29 cellular contexts compared by ENCODE assay signal in genomic region chr13:110211046-110211445, GRCh38.
"Had no signal": no experiment of that assay in that cellular context is flagged by ENCODE, and none has a peak within 500 bp of the region (broad histone marks: within the 10 kb centered on the region; RNA-seq: fewer than 3 reads in every experiment).

No MANE protein-coding gene starts in this region.

- H3K4me1 ChIP-seq: pancreas, prostate gland had no signal

- FAIRE-seq: islet of Langerhans, pancreas had no signal

- H3K9me3 ChIP-seq: left ventricle myocardium inferior, neutrophil, pancreas, prostate gland, spleen, transverse colon, upper lobe of left lung, vagina had no signal

- H2AFZ ChIP-seq: neural progenitor cell had no signal

- H3K27ac Mint-ChIP-seq: immature natural killer cell; mesothelial cell of epicardium; naive B cell; natural killer cell; nephron progenitor cell; neural progenitor cell; stimulated activated effector memory CD8-positive, alpha-beta T cell treated with anti-CD3 and anti-CD28 coated beads, Interleukin-12 subunit alpha, Interleukin-12 subunit beta, amount 100 ng/mL, for 72 hours; stimulated activated naive CD8-positive, alpha-beta T cell treated with anti-CD3 and anti-CD28 coated beads, Interleukin-15, Interleukin-2, amounts not matched to agents 100 ng/mL and 50 ng/mL, for 24 hours had no signal

- H3K4me2 ChIP-seq: neural progenitor cell had no signal

- H3K9me3 Mint-ChIP-seq: immature natural killer cell; mesothelial cell of epicardium; naive B cell; natural killer cell; nephron progenitor cell; neural progenitor cell; stimulated activated effector memory CD8-positive, alpha-beta T cell treated with anti-CD3 and anti-CD28 coated beads, Interleukin-12 subunit alpha, Interleukin-12 subunit beta, amount 100 ng/mL, for 72 hours; stimulated activated naive CD8-positive, alpha-beta T cell treated with anti-CD3 and anti-CD28 coated beads, Interleukin-15, Interleukin-2, amounts not matched to agents 100 ng/mL and 50 ng/mL, for 24 hours had no signal

- H3K4me3 Mint-ChIP-seq: immature natural killer cell; mesothelial cell of epicardium; naive B cell; natural killer cell; nephron progenitor cell; neural progenitor cell; stimulated activated effector memory CD8-positive, alpha-beta T cell treated with anti-CD3 and anti-CD28 coated beads, Interleukin-12 subunit alpha, Interleukin-12 subunit beta, amount 100 ng/mL, for 72 hours; stimulated activated naive CD8-positive, alpha-beta T cell treated with anti-CD3 and anti-CD28 coated beads, Interleukin-15, Interleukin-2, amounts not matched to agents 100 ng/mL and 50 ng/mL, for 24 hours had no signal

- H3K4me3 ChIP-seq: left ventricle myocardium inferior, lung, neural progenitor cell, pancreas, prostate gland, skin epidermis, spleen, transverse colon, upper lobe of left lung, vagina had no signal

- H3K36me3 ChIP-seq: neural progenitor cell, neutrophil had no signal

- ATAC-seq: natural killer cell; pancreas; right cardiac atrium; sciatic nerve; stimulated activated effector memory CD8-positive, alpha-beta T cell treated with anti-CD3 and anti-CD28 coated beads, Interleukin-12 subunit alpha, Interleukin-12 subunit beta, amount 100 ng/mL, for 72 hours had no signal

- H3K4me1 Mint-ChIP-seq: immature natural killer cell; naive B cell; natural killer cell; stimulated activated effector memory CD8-positive, alpha-beta T cell treated with anti-CD3 and anti-CD28 coated beads, Interleukin-12 subunit alpha, Interleukin-12 subunit beta, amount 100 ng/mL, for 72 hours had no signal

- DNase-seq: hippocampal formation; immature natural killer cell; left ventricle myocardium inferior; mesendoderm; naive B cell; natural killer cell; nephron progenitor cell; occipital lobe; pancreas; posterior cingulate gyrus; retina; right cardiac atrium; spleen; stimulated activated CD4-positive, alpha-beta T cell treated with anti-CD3 and anti-CD28 coated beads, Interleukin-4, amount 100 ng/mL, for 24 hours; stimulated activated naive CD4-positive, alpha-beta T cell; substantia nigra; transverse colon; upper lobe of left lung had no signal

- H3K36me3 Mint-ChIP-seq: immature natural killer cell; naive B cell; natural killer cell; stimulated activated effector memory CD8-positive, alpha-beta T cell treated with anti-CD3 and anti-CD28 coated beads, Interleukin-12 subunit alpha, Interleukin-12 subunit beta, amount 100 ng/mL, for 72 hours had no signal

- H3K27me3 ChIP-seq: neural progenitor cell, neutrophil, pancreas, spleen, transverse colon, upper lobe of left lung, vagina had no signal

- H3K9ac ChIP-seq: neural progenitor cell had no signal

- H3K27ac ChIP-seq: left ventricle myocardium inferior, neural progenitor cell, neutrophil, pancreas, prostate gland, skin epidermis, transverse colon, upper lobe of left lung, vagina had no signal
